32 cellular contexts compared by ENCODE assay signal in the genomic region with DNA sequence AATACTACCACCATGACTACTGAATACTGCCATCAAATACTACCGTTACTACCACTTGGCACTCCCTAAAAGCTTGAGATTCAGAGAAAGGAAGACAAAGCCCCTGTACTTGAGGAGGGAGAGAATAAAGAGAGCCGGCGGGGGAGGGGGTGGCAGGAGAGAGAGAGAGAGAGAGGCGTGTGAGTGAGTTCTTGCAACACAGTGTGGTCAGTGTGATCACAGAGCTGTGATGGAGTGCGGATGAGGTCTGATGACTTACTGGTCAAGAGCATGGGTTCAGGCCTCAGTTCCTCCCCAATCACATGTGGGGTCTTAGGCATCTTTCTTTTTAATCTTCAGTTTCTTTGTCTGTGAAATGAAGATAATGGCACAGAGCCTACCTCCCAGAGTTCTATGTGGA. TPM values are rescaled to one million over a fixed set of nuclear protein-coding genes. Genes with fewer than 3 reads are reported as not detected.
DNase-seq lines count a peak whose midpoint lies in the region; TF ChIP-seq lines count a peak whose summit lies in the region.
"Had no signal": no experiment of that assay in that cellular context is flagged by ENCODE, and none has a peak within 500 bp of the region (broad histone marks: within the 10 kb centered on the region; RNA-seq: fewer than 3 reads in every experiment).

No MANE protein-coding gene starts in this region.

- no peak for TF ChIP-seq POLR2A in testis (IDR thresholded peaks at IDR 0.05)

- H3K4me1 ChIP-seq in testis, result peaks cover 34% of the 10 kb centered on the region
- H3K4me1 ChIP-seq: breast epithelium, parathyroid adenoma, right atrium auricular region had no signal

- WGBS in testis, 2 donors, result 80 to 82% methylated on average over 5 of the region's 5 CpGs

- H3K9me3 ChIP-seq in testis, result no peaks in the 10 kb centered on the region
- H3K9me3 ChIP-seq: breast epithelium had no signal

- H3K36me3 ChIP-seq in testis (ENCODE audit: low read depth, missing control alignments), result no peaks in the 10 kb centered on the region
- H3K36me3 ChIP-seq: breast epithelium, heart right ventricle, right atrium auricular region, tibial artery had no signal

- peak; percentile 77 for DNase-seq in NK-92 treated with Interleukin-12 subunit alpha and Interleukin-12 subunit beta, amount 100 ng/mL, for 24 hours (lab: John Stamatoyannopoulos, UW)
- no peak for DNase-seq in NK-92 (lab: John Stamatoyannopoulos, UW; ENCODE audit: unreplicated experiment)
- DNase-seq in NOMO-1 treated with DMSO at 0.1 percent for 48 hours (lab: John Stamatoyannopoulos, UW; ENCODE audit: unreplicated experiment), result peak; percentile 69
- DNase-seq in immature natural killer cell, result no peak
- no peak for DNase-seq in testis
- DNase-seq in iPS-NIHi11 (ENCODE audit: low spot score), result no peak
- DNase-seq in activated gamma-delta T cell treated with Interleukin-2 at 50 U/mL for 16 hours, result no peak
- no peak for DNase-seq in NCI-H2227 treated with DMSO at 0.1 percent for 48 hours (lab: John Stamatoyannopoulos, UW)
- DNase-seq: activated CD4-positive, alpha-beta T cell treated with anti-CD3 and anti-CD28 coated beads, Interleukin-2, amount 10 ng/mL, durations not matched to agents 24 days and 14 days; activated naive CD4-positive, alpha-beta T cell treated with anti-CD3 and anti-CD28 coated beads for 36 hours; activated T-cell treated with anti-CD3 and anti-CD28 coated beads, Interleukin-2, amount 50 U/mL, for 48 hours; amniotic stem cell; effector memory CD4-positive, alpha-beta T cell; erythroblast; GOT3; heart right ventricle; Karpas-422; left colon; NCI-H1092 treated with DMSO at 0.1 percent for 48 hours; NCI-H1930; PC-9; SHP77 treated with DMSO at 0.1 percent for 48 hours; stimulated activated CD4-positive, alpha-beta T cell treated with anti-CD3 and anti-CD28 coated beads, Interleukin-4, amount 100 ng/mL, for 4 hours; stimulated activated naive CD8-positive, alpha-beta T cell treated with anti-CD3 and anti-CD28 coated beads, Interleukin-15, amount 100 ng/mL, for 72 hours; T-helper 1 cell; tibial artery had no signal

- TF ChIP-seq CTCF in testis (IDR thresholded peaks at IDR 0.05), result no peak

- H3K9me3 Mint-ChIP-seq in immature natural killer cell, result no peaks in the 10 kb centered on the region
- H3K9me3 Mint-ChIP-seq: activated naive CD4-positive, alpha-beta T cell treated with anti-CD3 and anti-CD28 coated beads for 36 hours had no signal

- peaks cover 94 to 99% of the 10 kb centered on the region in 2 donors for H3K4me1 Mint-ChIP-seq in immature natural killer cell
- H3K4me1 Mint-ChIP-seq: nephron had no signal

- no peaks in the 10 kb centered on the region for H3K27me3 ChIP-seq in testis
- H3K27me3 ChIP-seq: breast epithelium, right atrium auricular region, tibial artery had no signal

- H3K27me3 Mint-ChIP-seq in immature natural killer cell (ENCODE audit: low read depth in 3 of 3), result peaks cover 0 to 6% (median 5%) of the 10 kb centered on the region in 3 donors
- H3K27me3 Mint-ChIP-seq: activated CD4-positive, alpha-beta T cell treated with anti-CD3 and anti-CD28 coated beads, Interleukin-2, amount 10 ng/mL, durations not matched to agents 24 days and 14 days; stimulated activated naive CD8-positive, alpha-beta T cell treated with anti-CD3 and anti-CD28 coated beads, Interleukin-15, amount 100 ng/mL, for 72 hours had no signal

- H3K36me3 Mint-ChIP-seq in immature natural killer cell, result peaks cover 3 to 7% (median 6%) of the 10 kb centered on the region in 3 donors

- peak overlapping the region in 3 of 6 donors; percentile 2 to 16 (median 8) for H3K27ac Mint-ChIP-seq in immature natural killer cell
- H3K27ac Mint-ChIP-seq: activated CD4-positive, alpha-beta T cell treated with anti-CD3 and anti-CD28 coated beads, Interleukin-2, amount 10 ng/mL, durations not matched to agents 24 days and 14 days; activated naive CD4-positive, alpha-beta T cell treated with anti-CD3 and anti-CD28 coated beads for 36 hours; nephron; stimulated activated naive CD8-positive, alpha-beta T cell treated with anti-CD3 and anti-CD28 coated beads, Interleukin-15, amount 100 ng/mL, for 72 hours had no signal

- peak overlapping the region in 4 of 5 donors; percentile 3 to 60 (median 26) for H3K4me3 Mint-ChIP-seq in immature natural killer cell
- H3K4me3 Mint-ChIP-seq: activated CD4-positive, alpha-beta T cell treated with anti-CD3 and anti-CD28 coated beads, Interleukin-2, amount 10 ng/mL, durations not matched to agents 24 days and 14 days; activated naive CD4-positive, alpha-beta T cell treated with anti-CD3 and anti-CD28 coated beads for 36 hours; nephron; stimulated activated naive CD8-positive, alpha-beta T cell treated with anti-CD3 and anti-CD28 coated beads, Interleukin-15, amount 100 ng/mL, for 72 hours had no signal

- peak overlapping the region; percentile 14 to 71 for H3K27ac ChIP-seq in testis
- H3K27ac ChIP-seq: 22Rv1, breast epithelium, parathyroid adenoma, PC-9, right atrium auricular region, tibial artery had no signal

- no peak overlapping the region for H3K4me3 ChIP-seq in testis
- H3K4me3 ChIP-seq: breast epithelium, heart right ventricle, PC-9, right atrium auricular region, tibial artery had no signal

- intact Hi-C loops in testis (cut with DNase I; ENCODE audit: low total_unique reads), result no loop called here

RNA-seq across cellular contexts. Expression of gene PRKCB, which starts 19.2 kb away (rescaled TPM):
- polyA plus RNA-seq in immature natural killer cell (100 to 1,000 TPM in 2 of 3 donors, 10 to 100 TPM in 1; 78.7 to 110 (median 104) TPM), testis (ENCODE audit: insufficient read depth, low read depth, low replicate concordance) (25.5 TPM)
- total RNA-seq in testis, result 10 to 100 TPM; 26.6 to 49.7 TPM
- total RNA-seq: fibroblast of villous mesenchyme, PC-9 had no signal

Comparison
In these comparisons a context has a peak if more than half of its experiments do, and no peak if none do; other contexts are left out.
1. DNase-seq: peak in NK-92 treated with Interleukin-12 subunit alpha and Interleukin-12 subunit beta, amount 100 ng/mL, for 24 hours (single experiment) and NOMO-1 treated with DMSO at 0.1 percent for 48 hours (single experiment); none in NK-92 (single experiment), immature natural killer cell (0 of 3), testis (single experiment), iPS-NIHi11 (single experiment), activated gamma-delta T cell treated with Interleukin-2 at 50 U/mL for 16 hours (single experiment) and NCI-H2227 treated with DMSO at 0.1 percent for 48 hours (single experiment).